In the genomic region with DNA sequence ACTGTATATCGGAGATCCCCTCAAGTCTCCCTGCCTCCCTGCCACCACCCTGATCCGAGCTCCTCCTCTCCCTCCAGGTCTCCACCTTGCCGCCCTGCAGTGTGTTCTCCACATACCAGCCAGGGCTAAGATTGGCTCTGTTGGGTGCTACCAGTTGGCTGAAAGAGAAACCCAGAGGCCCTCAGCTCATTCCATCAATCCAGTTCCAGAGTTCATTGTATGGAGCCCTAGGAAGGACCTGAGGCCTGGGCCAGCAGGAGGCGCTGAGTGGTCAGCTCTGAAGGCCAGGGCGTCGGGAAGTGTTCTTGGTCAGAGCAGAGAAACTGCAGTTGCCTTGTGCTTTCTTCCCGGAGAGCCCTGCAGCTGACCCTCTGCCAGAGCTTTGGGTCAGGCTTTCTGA, we compare ENCODE assay signal across 11 cellular contexts. TPM values are rescaled to one million over a fixed set of nuclear protein-coding genes. Genes with fewer than 3 reads are reported as not detected.
A peak's percentile ranks its signal among the peaks of the same experiment; 100 is the strongest.
DNase-seq lines count a peak whose midpoint lies in the region; ATAC-seq, FAIRE-seq and TF ChIP-seq lines count a peak whose summit lies in the region.
"Had no signal": no experiment of that assay in that cellular context is flagged by ENCODE, and none has a peak within 500 bp of the region (broad histone marks: within the 10 kb centered on the region; RNA-seq: fewer than 3 reads in every experiment).

No MANE protein-coding gene starts in this region.

- peaks cover 4% of the 10 kb centered on the region for H3K79me1 ChIP-seq in mesendoderm (ENCODE audit: low read length)

- H3K4me3 ChIP-seq in Loucy (ENCODE audit: low read length, poor library complexity, severe bottlenecking), result no peak overlapping the region
- no peak overlapping the region for H3K4me3 ChIP-seq in bronchial epithelial cell (ENCODE audit: low read depth, low read length)
- H3K4me3 ChIP-seq in mesendoderm (ENCODE audit: low read length), result no peak overlapping the region
- no peak overlapping the region for H3K4me3 ChIP-seq in pancreas
- H3K4me3 ChIP-seq: ascending aorta had no signal

- H3K27ac Mint-ChIP-seq in immature natural killer cell, result no peak overlapping the region
- H3K27ac Mint-ChIP-seq: mesothelial cell of epicardium, T-helper 17 cell had no signal

- H3K4me1 Mint-ChIP-seq in immature natural killer cell, result peaks cover 29 to 31% of the 10 kb centered on the region in 2 donors

- no peak for FAIRE-seq in bronchial epithelial cell (lab: Jason Lieb, UNC)
- FAIRE-seq in pancreas (lab: Jason Lieb, UNC), result no peak

- peak overlapping the region; percentile 46; the same call in 1 of the 2 replicates for H2AFZ ChIP-seq in Loucy (ENCODE audit: low read length)

- WGBS in mesendoderm (ENCODE audit: extremely low coverage, insufficient coverage, low lambda C conversion rate), result no CpG with 5 or more reads among the region's 7 CpGs
- WGBS in pancreas, 2 donors, result 32 to 40% methylated on average over 7 of the region's 7 CpGs

- H3K27ac ChIP-seq in mesendoderm (ENCODE audit: low read depth, low read length) (no peak overlapping the region), pancreas (no peak overlapping the region)
- H3K27ac ChIP-seq: ascending aorta had no signal

- H3K4me1 ChIP-seq in Loucy (ENCODE audit: insufficient read depth, low read length, poor library complexity, severe bottlenecking) (peaks cover 22% of the 10 kb centered on the region), mesendoderm (ENCODE audit: control insufficient read depth, low read depth, low read length) (no peaks in the 10 kb centered on the region), pancreas (peaks cover 4 to 10% (median 6%) of the 10 kb centered on the region in 3 donors)

- no peak overlapping the region for H2BK120ac ChIP-seq in mesendoderm (ENCODE audit: low read depth, low read length)

- H3K18ac ChIP-seq in mesendoderm (ENCODE audit: low read length), result no peak overlapping the region

- no peak overlapping the region for H4K8ac ChIP-seq in mesendoderm (ENCODE audit: low read depth, low read length)

- H3K36me3 ChIP-seq in Loucy (ENCODE audit: insufficient read depth, low read length), result no peaks in the 10 kb centered on the region
- H3K36me3 ChIP-seq in bronchial epithelial cell (ENCODE audit: control insufficient read depth, insufficient read depth, low read length), result peaks cover 2% of the 10 kb centered on the region
- no peaks in the 10 kb centered on the region for H3K36me3 ChIP-seq in mesendoderm (ENCODE audit: control insufficient read depth, insufficient read depth, low read length)
- no peaks in the 10 kb centered on the region for H3K36me3 ChIP-seq in pancreas
- H3K36me3 ChIP-seq: ascending aorta had no signal

- H3K9me3 Mint-ChIP-seq in immature natural killer cell, result no peaks in the 10 kb centered on the region
- H3K9me3 Mint-ChIP-seq: mesothelial cell of epicardium had no signal

- intact Hi-C loops in pancreas (cut with DNase I), result no loop called here

- no peaks in the 10 kb centered on the region for H3K36me3 Mint-ChIP-seq in immature natural killer cell
- H3K36me3 Mint-ChIP-seq: mesothelial cell of epicardium had no signal

- ATAC-seq in pancreas, result no peak
- ATAC-seq: T-helper 17 cell had no signal

- peaks cover 0 to 2% (median 0%) of the 10 kb centered on the region in 3 donors for H3K27me3 Mint-ChIP-seq in immature natural killer cell (ENCODE audit: low read depth in 3 of 3)

- H3K9ac ChIP-seq in Loucy (ENCODE audit: low read depth, low read length, poor library complexity, severe bottlenecking) (no peak overlapping the region), mesendoderm (ENCODE audit: low read length) (no peak overlapping the region)

- H3F3A ChIP-seq in Loucy (ENCODE audit: low read depth), result no peaks in the 10 kb centered on the region

- H2BK15ac ChIP-seq in mesendoderm (replicated peaks; ENCODE audit: low read depth), result no peak overlapping the region

- TF ChIP-seq CTCF in Loucy (conservative IDR thresholded peaks at IDR 0.05; ENCODE audit: low read length) (peak; percentile 47), bronchial epithelial cell (IDR thresholded peaks at IDR 0.05; ENCODE audit: insufficient read depth, low read length, severe bottlenecking) (peak; percentile 47), pancreas (IDR thresholded peaks at IDR 0.05) (no peak)

- DNase-seq in ELF-1 (ENCODE audit: low read depth, low spot score) (peak; percentile 81), bronchial epithelial cell (ENCODE audit: low read depth) (peak; percentile 18), mesendoderm (peak; percentile 81), LoVo (ENCODE audit: low spot score) (no peak), pancreas (no peak), SW 1271 (lab: John Stamatoyannopoulos, UW) (no peak), immature natural killer cell (no peak)
- DNase-seq: T-helper 17 cell had no signal

- H4K20me1 ChIP-seq in Loucy (ENCODE audit: insufficient read depth, low read length, poor library complexity, severe bottlenecking), result peaks cover 16% of the 10 kb centered on the region

- H3K9me3 ChIP-seq in Loucy (ENCODE audit: insufficient read depth, low read depth, low read length) (no peaks in the 10 kb centered on the region), pancreas (no peaks in the 10 kb centered on the region)
- H3K9me3 ChIP-seq: ascending aorta had no signal

- peaks cover 5% of the 10 kb centered on the region for H3K27me3 ChIP-seq in Loucy (ENCODE audit: insufficient read depth, low read length, poor library complexity, severe bottlenecking)
- no peaks in the 10 kb centered on the region for H3K27me3 ChIP-seq in bronchial epithelial cell (ENCODE audit: control insufficient read depth, insufficient read depth, low read length)
- H3K27me3 ChIP-seq in mesendoderm (ENCODE audit: insufficient read depth, low read length, poor library complexity), result no peaks in the 10 kb centered on the region
- no peaks in the 10 kb centered on the region for H3K27me3 ChIP-seq in pancreas
- H3K27me3 ChIP-seq: ascending aorta had no signal

- H3K23ac ChIP-seq in mesendoderm (ENCODE audit: low read length), result no peak overlapping the region

- peak overlapping the region in 2 of 5 donors; percentile 33 to 42 for H3K4me3 Mint-ChIP-seq in immature natural killer cell
- H3K4me3 Mint-ChIP-seq: mesothelial cell of epicardium had no signal

- peaks cover 26% of the 10 kb centered on the region for H3K79me2 ChIP-seq in Loucy (ENCODE audit: insufficient read depth, low read length)
- peaks cover 7% of the 10 kb centered on the region for H3K79me2 ChIP-seq in mesendoderm (ENCODE audit: control insufficient read depth, insufficient read depth, low read length)

- no peak overlapping the region for H3K56ac ChIP-seq in mesendoderm (ENCODE audit: low read length)

- H3K4me2 ChIP-seq in Loucy (ENCODE audit: low read depth, low read length, poor library complexity, severe bottlenecking) (no peak overlapping the region), mesendoderm (ENCODE audit: low read length) (no peak overlapping the region)

- H3K4ac ChIP-seq in mesendoderm (ENCODE audit: low read depth, low read length), result no peak overlapping the region

- H3K9me2 ChIP-seq in Loucy (replicated peaks; ENCODE audit: low read depth, low read length), result no peaks in the 10 kb centered on the region

- H4K5ac ChIP-seq in mesendoderm (ENCODE audit: low read length), result no peak overlapping the region

- H2BK5ac ChIP-seq in mesendoderm (ENCODE audit: low read length), result no peak overlapping the region

- no peak overlapping the region for H2AK5ac ChIP-seq in mesendoderm (ENCODE audit: low read length)

RNA-seq across cellular contexts. Expression of a gene that starts 2.2 kb away (rescaled TPM):
- total RNA-seq in bronchial epithelial cell (24.7 and 27.9 TPM in 2 replicates), pancreas (10 to 100 TPM in 2 of 6 donors, 1 to 10 TPM in 4; 6.7 to 17.3 (median 9.4) TPM)
- polyA plus RNA-seq in mesendoderm (2013, experiment 1 of 2), result 21.9 TPM
- polyA plus RNA-seq in mesendoderm (2013, experiment 2 of 2), result 23.7 TPM
- polyA plus RNA-seq in pancreas (10 to 100 TPM; 18.0 to 20.5 TPM), immature natural killer cell (10 to 100 TPM in 1 of 3 donors, 1 to 10 TPM in 2; 8.4 to 17.2 (median 9.7) TPM)

RNA-seq across cellular contexts. Expression of a gene that starts 32.1 kb away (rescaled TPM):
- 16.1 and 17.9 TPM in 2 replicates for total RNA-seq in bronchial epithelial cell
- 12.7 TPM for polyA plus RNA-seq in mesendoderm (2013, experiment 1 of 2)
- 15.2 TPM for polyA plus RNA-seq in mesendoderm (2013, experiment 2 of 2)
- 10 to 100 TPM in 3 of 6 donors, 1 to 10 TPM in 3; 9.2 to 16.0 (median 10.2) TPM for total RNA-seq in pancreas
- polyA plus RNA-seq in pancreas, result 10 to 100 TPM in 1 of 2 donors, 1 to 10 TPM in 1; 9.2 to 10.5 TPM
- 10 to 100 TPM in 1 of 3 donors, 1 to 10 TPM in 2; 5.5 to 13.6 (median 8.0) TPM for polyA plus RNA-seq in immature natural killer cell

Comparison
In these comparisons a context has a peak if more than half of its experiments do, and no peak if none do; other contexts are left out.
1. DNase-seq: peak in ELF-1 (single experiment), bronchial epithelial cell (single experiment) and mesendoderm (single experiment); none in LoVo (single experiment), pancreas (0 of 6), SW 1271 (0 of 2) and immature natural killer cell (0 of 3).
2. CTCF ChIP-seq: peak in Loucy (single experiment) and bronchial epithelial cell (single experiment); none in pancreas (0 of 4).